In genomic region chr1:20620005-20620404, GRCh38 we compare ENCODE assay signal across 29 cellular contexts. TPM values are rescaled to one million over a fixed set of nuclear protein-coding genes. Genes with fewer than 3 reads are reported as not detected.
DNase-seq lines count a peak whose midpoint lies in the region; ATAC-seq, FAIRE-seq and TF ChIP-seq lines count a peak whose summit lies in the region.
"Had no signal": no experiment of that assay in that cellular context is flagged by ENCODE, and none has a peak within 500 bp of the region (broad histone marks: within the 10 kb centered on the region; RNA-seq: fewer than 3 reads in every experiment).

No MANE protein-coding gene starts in this region.

- no peaks in the 10 kb centered on the region for H3K79me1 ChIP-seq in IMR-90 (ENCODE audit: low read depth in 1 of 2, low read length in 2 of 2)

- H3K9me1 ChIP-seq in IMR-90 (ENCODE audit: insufficient read depth, low read length), result no peaks in the 10 kb centered on the region
- no peaks in the 10 kb centered on the region for H3K9me1 ChIP-seq in K562 (ENCODE audit: control insufficient read depth, insufficient read depth, low read length)

- H3K36me3 ChIP-seq in IMR-90 (ENCODE audit: control insufficient read depth, insufficient read depth, low read length) (no peaks in the 10 kb centered on the region), K562 (ENCODE audit: control insufficient read depth, insufficient read depth, low read length) (no peaks in the 10 kb centered on the region), neutrophil (peaks cover 68% of the 10 kb centered on the region)
- H3K36me3 ChIP-seq: BE2C, BLaER1 had no signal

- BruUV-seq in IMR-90 (replicated peaks; lab: Mats Ljungman, UMichigan), result no TSS peak
- no TSS peak for BruUV-seq in K562 (replicated peaks; lab: Mats Ljungman, UMichigan)

- H3K27ac ChIP-seq in IMR-90 (ENCODE audit: insufficient read depth, low read length) (no peak overlapping the region), K562 (ENCODE audit: extremely low read depth, low read depth, low read length) (no peak overlapping the region), neutrophil (peak overlapping the region; percentile 64)
- H3K27ac ChIP-seq: BLaER1 had no signal

- no peak for TF ChIP-seq RAD21 in IMR-90 (IDR thresholded peaks at IDR 0.05; ENCODE audit: low read length)
- no peak for TF ChIP-seq RAD21 in K562 (CRISPR knock-in tag; conservative IDR thresholded peaks at IDR 0.05 in 1 of 2, IDR thresholded peaks at IDR 0.05 in 1 of 2)

- ATAC-seq in IMR-90 (ENCODE audit: low read depth) (no peak), K562 (peak; percentile 35)
- no peak for ATAC-seq in activated CD8-positive, alpha-beta memory T cell treated with anti-CD3 and anti-CD28 coated beads, Interleukin-2, amount 10 ng/mL, durations not matched to agents 7 days and 5 days
- ATAC-seq: GM12878 had no signal

- H3K27ac Mint-ChIP-seq in activated CD8-positive, alpha-beta memory T cell treated with anti-CD3 and anti-CD28 coated beads, Interleukin-2, amount 10 ng/mL, durations not matched to agents 7 days and 5 days, result no peak overlapping the region
- H3K27ac Mint-ChIP-seq: CD4-positive, alpha-beta memory T cell; CD4-positive, CD25-positive, alpha-beta regulatory T cell; CD8-positive, alpha-beta memory T cell had no signal

- no peaks in the 10 kb centered on the region for H3K9me3 Mint-ChIP-seq in activated CD8-positive, alpha-beta memory T cell treated with anti-CD3 and anti-CD28 coated beads, Interleukin-2, amount 10 ng/mL, durations not matched to agents 7 days and 5 days (ENCODE audit: low read depth)
- H3K9me3 Mint-ChIP-seq: CD14-positive monocyte; CD4-positive, alpha-beta memory T cell; CD4-positive, CD25-positive, alpha-beta regulatory T cell; CD8-positive, alpha-beta memory T cell had no signal

- DNase-seq in IMR-90 (no peak), K562 (ENCODE audit: extremely low read depth in 1 of 4, low spot score in 3 of 4) (no peak), cerebellar nuclear complex (lab: John Stamatoyannopoulos, UW) (no peak), NOMO-1 treated with dmso at 0.1 percent for 144 hours (lab: John Stamatoyannopoulos, UW; ENCODE audit: unreplicated experiment) (no peak)
- DNase-seq in activated CD8-positive, alpha-beta memory T cell treated with anti-CD3 and anti-CD28 coated beads, Interleukin-2, amount 10 ng/mL, durations not matched to agents 7 days and 5 days, result no peak
- DNase-seq: 8988T; ACHN; BE2C; C1 segment of cervical spinal cord; CD4-positive, alpha-beta memory T cell; CD4-positive, CD25-positive, alpha-beta regulatory T cell; CD8-positive, alpha-beta memory T cell; COR-L47; DMS 273 treated with DMSO at 0.1 percent for 48 hours; DMS153; DMS53; DMS79; DND-41; EL; GDM1 had no signal

- H3K27me3 ChIP-seq in IMR-90 (ENCODE audit: control insufficient read depth, insufficient read depth, low read length), result peaks cover 3% of the 10 kb centered on the region; the same call in 1 of the 2 replicates
- H3K27me3 ChIP-seq in K562 (ENCODE audit: control insufficient read depth in 2 of 2, insufficient read depth in 2 of 2, low read length in 2 of 2), result peaks cover 2 to 19% of the 10 kb centered on the region in 2 experiments; a peak in 3 of 5 replicates
- no peaks in the 10 kb centered on the region for H3K27me3 ChIP-seq in neutrophil
- H3K27me3 ChIP-seq: BE2C, BLaER1 had no signal

- no peak overlapping the region for H3K18ac ChIP-seq in IMR-90 (ENCODE audit: low read depth, low read length)

- H4K91ac ChIP-seq in IMR-90 (ENCODE audit: insufficient read depth, low read depth, low read length), result no peak overlapping the region

- no peak overlapping the region for H3K4ac ChIP-seq in IMR-90 (ENCODE audit: low read depth, low read length)

- H3K36me3 Mint-ChIP-seq in activated CD8-positive, alpha-beta memory T cell treated with anti-CD3 and anti-CD28 coated beads, Interleukin-2, amount 10 ng/mL, durations not matched to agents 7 days and 5 days, result no peaks in the 10 kb centered on the region
- H3K36me3 Mint-ChIP-seq: CD4-positive, alpha-beta memory T cell; CD4-positive, CD25-positive, alpha-beta regulatory T cell; CD8-positive, alpha-beta memory T cell had no signal

- no peak for TF ChIP-seq EP300 in K562 (IDR thresholded peaks at IDR 0.05; ENCODE audit: low read length)

- no peak overlapping the region for H3K56ac ChIP-seq in IMR-90 (ENCODE audit: extremely low read depth, insufficient read depth, low read length)

- no peaks in the 10 kb centered on the region for H3K4me1 Mint-ChIP-seq in activated CD8-positive, alpha-beta memory T cell treated with anti-CD3 and anti-CD28 coated beads, Interleukin-2, amount 10 ng/mL, durations not matched to agents 7 days and 5 days
- H3K4me1 Mint-ChIP-seq: CD14-positive monocyte; CD4-positive, alpha-beta memory T cell; CD4-positive, CD25-positive, alpha-beta regulatory T cell had no signal

- no peak overlapping the region for H2AK9ac ChIP-seq in IMR-90 (replicated peaks; ENCODE audit: low read depth, low read length, poor library complexity)

- H3K9ac ChIP-seq in IMR-90 (ENCODE audit: low read depth, low read length), result no peak overlapping the region
- H3K9ac ChIP-seq in K562 (ENCODE audit: insufficient read depth in 1 of 2, low read depth in 2 of 2, low read length in 2 of 2), result no peak overlapping the region
- H3K9ac ChIP-seq: BLaER1 had no signal

- H3K4me1 ChIP-seq in IMR-90 (ENCODE audit: control insufficient read depth, insufficient read depth, low read length), result peaks cover 5% of the 10 kb centered on the region
- no peaks in the 10 kb centered on the region for H3K4me1 ChIP-seq in K562 (replicated peaks in 1 of 2; ENCODE audit: control insufficient read depth in 2 of 2, insufficient read depth in 2 of 2, low read length in 2 of 2)
- no peaks in the 10 kb centered on the region for H3K4me1 ChIP-seq in neutrophil (ENCODE audit: control insufficient read depth in 1 of 2, insufficient read depth in 1 of 2, low read depth in 1 of 2, low read length in 1 of 2)
- H3K4me1 ChIP-seq: BE2C, BLaER1 had no signal

- TF ChIP-seq POLR2A in IMR-90 (IDR thresholded peaks at IDR 0.05; ENCODE audit: low read depth, low read length), result no peak
- no peak for TF ChIP-seq POLR2A in K562 (conservative IDR thresholded peaks at IDR 0.05)

- FAIRE-seq in K562 (lab: Jason Lieb, UNC), result no peak
- FAIRE-seq: A204.1, GM12878, GM12892, GM18507 had no signal

- TF ChIP-seq CTCF in IMR-90 (conservative IDR thresholded peaks at IDR 0.05; ENCODE audit: low read depth, low read length), result no peak
- TF ChIP-seq CTCF in K562 (IDR thresholded peaks at IDR 0.05 in 2 of 3, conservative IDR thresholded peaks at IDR 0.05 in 1 of 3; ENCODE audit: insufficient read depth in 2 of 3, low read depth in 1 of 3, low read length in 3 of 3), result no peak
- no peak for TF ChIP-seq CTCF in neutrophil (IDR thresholded peaks at IDR 0.05)

- POLR2A ChIA-PET in IMR-90 (lab: Charles Lee; ENCODE audit: unreplicated experiment) (no interaction called here), K562 (lab: Yijun Ruan, JAX) (interaction anchor here (1.7 kb wide), 1 partner anchor 10 kb away, joined by 4 read pairs; no protein-coding TSS in a partner anchor)

- WGBS in IMR-90 (ENCODE audit: extremely low coverage in 2 of 2, insufficient read length in 1 of 2), 2 experiments, result 71% methylated on average over 1 of the region's 1 CpG; no CpG with 5 or more reads in 1 of the 2 experiments
- 0% methylated on average over 1 of the region's 1 CpG for WGBS in K562 (ENCODE audit: insufficient coverage, low coverage, missing lambda C conversion rate)

- H2BK120ac ChIP-seq in IMR-90 (ENCODE audit: low read depth, low read length), result no peak overlapping the region

- no peak overlapping the region for H2BK15ac ChIP-seq in IMR-90 (ENCODE audit: low read depth, low read length)

- intact Hi-C loops in IMR-90 (cut with micrococcal nuclease), result no loop called here
- intact Hi-C loops in K562 (cut with micrococcal nuclease), result no loop called here

- H3K23ac ChIP-seq in IMR-90 (ENCODE audit: low read depth, low read length), result no peak overlapping the region

- no peak overlapping the region for H4K5ac ChIP-seq in IMR-90 (ENCODE audit: low read depth, low read length)

- H3K14ac ChIP-seq in IMR-90 (replicated peaks; ENCODE audit: low read depth, low read length), result no peak overlapping the region

- H4K20me1 ChIP-seq in IMR-90 (ENCODE audit: insufficient read depth, low read length), result no peaks in the 10 kb centered on the region
- no peaks in the 10 kb centered on the region for H4K20me1 ChIP-seq in K562 (replicated peaks; ENCODE audit: control insufficient read depth, insufficient read depth, low read length)
- H4K20me1 ChIP-seq: BLaER1 had no signal

- H4K8ac ChIP-seq in IMR-90 (ENCODE audit: low read depth in 2 of 2, low read length in 2 of 2), result no peak overlapping the region

- H2BK5ac ChIP-seq in IMR-90 (ENCODE audit: low read depth, low read length, poor library complexity, severe bottlenecking), result no peak overlapping the region

- H3K27me3 Mint-ChIP-seq in activated CD8-positive, alpha-beta memory T cell treated with anti-CD3 and anti-CD28 coated beads, Interleukin-2, amount 10 ng/mL, durations not matched to agents 7 days and 5 days, result peaks cover 14% of the 10 kb centered on the region

- peak overlapping the region; percentile 43 for H2AK5ac ChIP-seq in IMR-90 (ENCODE audit: low read depth, low read length)

- dilution Hi-C loops in IMR-90 (cut with HindIII; ENCODE audit: low sequenced_read_pairs, unreplicated experiment), result no loop called here

- 0 out of 2 replicates have a peak, but pooled peaks cover 2% of the 10 kb centered on the region for H3K9me3 ChIP-seq in IMR-90 (ENCODE audit: control insufficient read depth, insufficient read depth, low read length)
- H3K9me3 ChIP-seq in K562 (replicated peaks; ENCODE audit: control insufficient read depth, insufficient read depth, low read depth, low read length), result no peaks in the 10 kb centered on the region
- H3K9me3 ChIP-seq in neutrophil, result no peaks in the 10 kb centered on the region
- H3K9me3 ChIP-seq: BE2C, BLaER1 had no signal

- in situ Hi-C loops in IMR-90 (cut with MboI; ENCODE audit: low sequenced_read_pairs) (no loop called here), K562 (cut with MboI) (no loop called here)

- H3K4me2 ChIP-seq in IMR-90 (ENCODE audit: low read depth, low read length) (no peak overlapping the region), K562 (ENCODE audit: insufficient read depth, low read length) (no peak overlapping the region)
- H3K4me2 ChIP-seq: BLaER1 had no signal

- H2BK20ac ChIP-seq in IMR-90 (ENCODE audit: low read depth, low read length), result no peak overlapping the region

- H2AFZ ChIP-seq in IMR-90 (replicated peaks; ENCODE audit: low read length, poor library complexity) (no peak overlapping the region), K562 (ENCODE audit: low read depth, low read length) (no peak overlapping the region)

- no peak overlapping the region for H3K4me3 Mint-ChIP-seq in activated CD8-positive, alpha-beta memory T cell treated with anti-CD3 and anti-CD28 coated beads, Interleukin-2, amount 10 ng/mL, durations not matched to agents 7 days and 5 days
- H3K4me3 Mint-ChIP-seq: CD14-positive monocyte; CD4-positive, CD25-positive, alpha-beta regulatory T cell; CD8-positive, alpha-beta memory T cell had no signal

- CTCF ChIA-PET in IMR-90 (lab: Yijun Ruan, JAX) (no interaction called here), K562 (lab: Yijun Ruan, JAX; ENCODE audit: low intra/inter-chr PET ratio) (no interaction called here)
- CTCF ChIA-PET in activated CD8-positive, alpha-beta memory T cell treated with anti-CD3 and anti-CD28 coated beads, Interleukin-2, amount 10 ng/mL, durations not matched to agents 7 days and 5 days (lab: Charles Lee), result interaction anchor here (1.3 kb wide), 1 partner anchor 10 kb away, joined by 3 read pairs; no protein-coding TSS in a partner anchor

- no peaks in the 10 kb centered on the region for H3K79me2 ChIP-seq in K562 (ENCODE audit: control insufficient read depth, insufficient read depth, low read length)

- H3K4me3 ChIP-seq in IMR-90 (ENCODE audit: insufficient read depth, low read depth, low read length) (no peak overlapping the region), K562 (no peak overlapping the region), neutrophil (ENCODE audit: low read depth in 1 of 2, low read length in 1 of 2) (no peak overlapping the region)
- H3K4me3 ChIP-seq: BLaER1, GM12878 had no signal

RNA-seq across cellular contexts. Expression of gene PINK1, which starts 13.3 kb away (rescaled TPM):
- total RNA-seq in IMR-90 (2012; rRNA removed) (52.9 and 55.3 TPM in 2 replicates), K562 (2014; rRNA removed) (11.3 and 12.9 TPM in 2 replicates), K562 (2014; rRNA removed; fragmentation: Illumina TruSeq; extraction: Trizol) (5.7 and 6.2 TPM in 2 replicates), K562 (2015; rRNA removed; fragmentation: Illumina TruSeq; extraction: Trizol) (5.9 and 6.5 TPM in 2 replicates), K562 (2021) (9.3 and 9.5 TPM in 2 replicates)
- polyA plus RNA-seq in IMR-90 (2012; rRNA removed) (55.2 and 57.8 TPM in 2 replicates), K562 (2011; rRNA removed) (6.8 and 9.3 TPM in 2 replicates), K562 (2014; fragmentation: Illumina TruSeq; extraction: Trizol) (7.6 and 9.9 TPM in 2 replicates), K562 (2014; fragmentation: Nextera tagmentation; extraction: Ambion mirVana) (1 to 10 TPM; 1.5 to 2.2 TPM), K562 (2014; rRNA removed) (10.2 and 10.5 TPM in 2 replicates)
- 44.7 and 69.0 TPM in 2 replicates for polyA plus RNA-seq in IMR-90 (2012; cell fraction: cytosol; rRNA removed)
- 39.0 and 41.1 TPM in 2 replicates for polyA plus RNA-seq in IMR-90 (2012; cell fraction: nucleus; rRNA removed; ENCODE audit: low replicate concordance)
- total RNA-seq in K562 (2011; cell fraction: chromatin; rRNA removed; ENCODE audit: low replicate concordance), result 7.4 and 10.6 TPM in 2 replicates
- total RNA-seq in K562 (2011; cell fraction: nucleolus; rRNA removed), result 5.8 and 8.2 TPM in 2 replicates
- 7.4 and 8.1 TPM in 2 replicates for total RNA-seq in K562 (2011; cell fraction: nucleoplasm; rRNA removed)
- 8.0 and 11.3 TPM in 2 replicates for polyA plus RNA-seq in K562 (2011; cell fraction: cytosol; rRNA removed)
- 5.3 and 5.6 TPM in 2 replicates for polyA plus RNA-seq in K562 (2011; cell fraction: nucleus; rRNA removed)
- polyA plus RNA-seq in K562 (2012), result 9.1 and 27.2 TPM in 2 replicates
- polyA minus RNA-seq in K562 (2011; rRNA and poly(A)+ RNA removed), result 4.9 TPM in 2 replicates
- 3.1 and 4.2 TPM in 2 replicates for polyA minus RNA-seq in K562 (2011; cell fraction: cytosol; rRNA and poly(A)+ RNA removed)
- 1.5 and 2.2 TPM in 2 replicates for polyA minus RNA-seq in K562 (2011; cell fraction: nucleus; rRNA and poly(A)+ RNA removed)
- 1 to 10 TPM; 3.7 to 5.3 TPM for total RNA-seq in activated CD8-positive, alpha-beta memory T cell treated with anti-CD3 and anti-CD28 coated beads, Interleukin-2, amount 10 ng/mL, durations not matched to agents 7 days and 5 days

RNA-seq across cellular contexts. Expression of gene CDA, which starts 31.1 kb away (rescaled TPM):
- total RNA-seq in IMR-90 (2012; rRNA removed), result 0.90 and 1.4 TPM in 2 replicates
- 9.4 and 10.7 TPM in 2 replicates for polyA plus RNA-seq in IMR-90 (2012; rRNA removed)
- 12.4 and 12.6 TPM in 2 replicates for polyA plus RNA-seq in IMR-90 (2012; cell fraction: cytosol; rRNA removed)
- 2.0 and 2.5 TPM in 2 replicates for polyA plus RNA-seq in IMR-90 (2012; cell fraction: nucleus; rRNA removed; ENCODE audit: low replicate concordance)
- not detected in 2 replicates for total RNA-seq in K562 (2011; cell fraction: chromatin; rRNA removed; ENCODE audit: low replicate concordance)
- not detected in 2 replicates for total RNA-seq in K562 (2011; cell fraction: nucleolus; rRNA removed)
- not detected in 2 replicates for total RNA-seq in K562 (2011; cell fraction: nucleoplasm; rRNA removed)
- total RNA-seq in K562 (2014; rRNA removed), result not detected in 2 replicates
- not detected in 2 replicates for total RNA-seq in K562 (2014; rRNA removed; fragmentation: Illumina TruSeq; extraction: Trizol)
- not detected in 2 replicates for total RNA-seq in K562 (2015; rRNA removed; fragmentation: Illumina TruSeq; extraction: Trizol)
- not detected in 2 replicates for total RNA-seq in K562 (2021)
- not detected in 2 replicates for polyA plus RNA-seq in K562 (2011; rRNA removed)
- polyA plus RNA-seq in K562 (2011; cell fraction: cytosol; rRNA removed), result not detected in 2 replicates
- polyA plus RNA-seq in K562 (2011; cell fraction: nucleus; rRNA removed), result not detected in 2 replicates
- polyA plus RNA-seq in K562 (2012), result 0.10 TPM in 1 of 2 replicates, not detected in the other
- polyA plus RNA-seq in K562 (2014; fragmentation: Illumina TruSeq; extraction: Trizol), result not detected in 2 replicates
- polyA plus RNA-seq in K562 (2014; fragmentation: Nextera tagmentation; extraction: Ambion mirVana), result not detected
- polyA plus RNA-seq in K562 (2014; rRNA removed), result 0.12 TPM in 1 of 2 replicates, not detected in the other
- polyA minus RNA-seq in K562 (2011; rRNA and poly(A)+ RNA removed), result not detected in 2 replicates
- 1.9 TPM in 1 of 2 replicates, not detected in the other for polyA minus RNA-seq in K562 (2011; cell fraction: cytosol; rRNA and poly(A)+ RNA removed)
- not detected in 2 replicates for polyA minus RNA-seq in K562 (2011; cell fraction: nucleus; rRNA and poly(A)+ RNA removed)
- not detected for total RNA-seq in activated CD8-positive, alpha-beta memory T cell treated with anti-CD3 and anti-CD28 coated beads, Interleukin-2, amount 10 ng/mL, durations not matched to agents 7 days and 5 days
- total RNA-seq: A673; CD4-positive, alpha-beta memory T cell; CD4-positive, CD25-positive, alpha-beta regulatory T cell; CD8-positive, alpha-beta memory T cell; G401; GM12878 had no signal
- polyA plus RNA-seq: CD4-positive, alpha-beta memory T cell; CD8-positive, alpha-beta memory T cell; GM12878 had no signal

RNA-seq across cellular contexts. Expression of gene DDOST, which starts 41.2 kb away (rescaled TPM):
- total RNA-seq in IMR-90 (2012; rRNA removed) (155 and 179 TPM in 2 replicates), K562 (2014; rRNA removed) (209 and 254 TPM in 2 replicates), K562 (2014; rRNA removed; fragmentation: Illumina TruSeq; extraction: Trizol) (148 and 173 TPM in 2 replicates), K562 (2015; rRNA removed; fragmentation: Illumina TruSeq; extraction: Trizol) (240 and 241 TPM in 2 replicates), K562 (2021) (204 and 214 TPM in 2 replicates)
- polyA plus RNA-seq in IMR-90 (2012; rRNA removed) (414 and 477 TPM in 2 replicates), K562 (2011; rRNA removed) (260 and 287 TPM in 2 replicates), K562 (2014; fragmentation: Illumina TruSeq; extraction: Trizol) (255 and 267 TPM in 2 replicates), K562 (2014; fragmentation: Nextera tagmentation; extraction: Ambion mirVana) (100 to 1,000 TPM; 185 to 306 TPM), K562 (2014; rRNA removed) (222 and 268 TPM in 2 replicates)
- polyA plus RNA-seq in IMR-90 (2012; cell fraction: cytosol; rRNA removed), result 234 and 424 TPM in 2 replicates
- polyA plus RNA-seq in IMR-90 (2012; cell fraction: nucleus; rRNA removed; ENCODE audit: low replicate concordance), result 92.6 and 119 TPM in 2 replicates
- 175 and 296 TPM in 2 replicates for total RNA-seq in K562 (2011; cell fraction: chromatin; rRNA removed; ENCODE audit: low replicate concordance)
- 446 and 467 TPM in 2 replicates for total RNA-seq in K562 (2011; cell fraction: nucleolus; rRNA removed)
- total RNA-seq in K562 (2011; cell fraction: nucleoplasm; rRNA removed), result 312 and 382 TPM in 2 replicates
- 342 and 406 TPM in 2 replicates for polyA plus RNA-seq in K562 (2011; cell fraction: cytosol; rRNA removed)
- 69.7 and 99.0 TPM in 2 replicates for polyA plus RNA-seq in K562 (2011; cell fraction: nucleus; rRNA removed)
- 227 and 356 TPM in 2 replicates for polyA plus RNA-seq in K562 (2012)
- polyA minus RNA-seq in K562 (2011; rRNA and poly(A)+ RNA removed), result 217 and 219 TPM in 2 replicates
- polyA minus RNA-seq in K562 (2011; cell fraction: cytosol; rRNA and poly(A)+ RNA removed), result 93.0 and 124 TPM in 2 replicates
- 35.7 and 64.2 TPM in 2 replicates for polyA minus RNA-seq in K562 (2011; cell fraction: nucleus; rRNA and poly(A)+ RNA removed)
- 100 to 1,000 TPM; 137 to 170 TPM for total RNA-seq in activated CD8-positive, alpha-beta memory T cell treated with anti-CD3 and anti-CD28 coated beads, Interleukin-2, amount 10 ng/mL, durations not matched to agents 7 days and 5 days
